In genomic region chr7:101173752-101174244, GRCh38 we compare ENCODE assay signal across 1 cellular context.
TF ChIP-seq lines count a peak whose summit lies in the region.

No MANE protein-coding gene starts in this region.

TF ChIP-seq in A549, 52 proteins besides CTCF, POLR2A, EP300 and RAD21:
- TF ChIP-seq FOSL2 (IDR thresholded peaks at IDR 0.05) (no peak), FOSL2 (CRISPR knock-in tag; IDR thresholded peaks at IDR 0.05) (no peak), MYC (IDR thresholded peaks at IDR 0.05; ENCODE audit: borderline replicate concordance, low read length) (no peak), KDM5A (IDR thresholded peaks at IDR 0.05) (no peak), CEBPB (IDR thresholded peaks at IDR 0.05) (no peak), ATOH8 (CRISPR knock-in tag; IDR thresholded peaks at IDR 0.05; ENCODE audit: low read depth) (peak; percentile 36; the same call in 1 of the 2 replicates), ZC3H11A (IDR thresholded peaks at IDR 0.05) (no peak), ZFP36 (IDR thresholded peaks at IDR 0.05; ENCODE audit: borderline replicate concordance, partially characterized antibody) (peak; percentile 52)
TF ChIP-seq in A549: peak in this region for 2.
